ENCODE assay signal across 8 cellular contexts in genomic region chr15:90901799-90902655, GRCh38. TPM values are rescaled to one million over a fixed set of nuclear protein-coding genes. Genes with fewer than 3 reads are reported as not detected.
DNase-seq lines count a peak whose midpoint lies in the region; ATAC-seq and TF ChIP-seq lines count a peak whose summit lies in the region.

No MANE protein-coding gene starts in this region.

- peak overlapping the region; percentile 78 to 90 (median 88) for H3K27ac Mint-ChIP-seq in CD14-positive monocyte
- peak overlapping the region; percentile 81 for H3K27ac Mint-ChIP-seq in activated CD4-positive, alpha-beta memory T cell treated with anti-CD3 and anti-CD28 coated beads, Interleukin-2, amount 10 ng/mL, durations not matched to agents 7 days and 5 days

- H3K36me3 Mint-ChIP-seq in CD14-positive monocyte, result peaks cover 23 to 29% of the 10 kb centered on the region in 2 donors
- peaks cover 27% of the 10 kb centered on the region for H3K36me3 Mint-ChIP-seq in activated CD4-positive, alpha-beta memory T cell treated with anti-CD3 and anti-CD28 coated beads, Interleukin-2, amount 10 ng/mL, durations not matched to agents 7 days and 5 days (ENCODE audit: low read depth)

- peak; percentile 83 for TF ChIP-seq CTCF in CD14-positive monocyte (IDR thresholded peaks at IDR 0.05)

- 10 to 11% methylated on average over 45 of the region's 45 CpGs for WGBS in ectodermal cell, 2 experiments

- peaks cover 31% of the 10 kb centered on the region for H3K4me1 Mint-ChIP-seq in CD14-positive monocyte
- peaks cover 40% of the 10 kb centered on the region for H3K4me1 Mint-ChIP-seq in activated CD4-positive, alpha-beta memory T cell treated with anti-CD3 and anti-CD28 coated beads, Interleukin-2, amount 10 ng/mL, durations not matched to agents 7 days and 5 days

- DNase-seq in CD14-positive monocyte (ENCODE audit: low spot score), result peak; percentile 73
- peak; percentile 46 for DNase-seq in NCI-H524 treated with DMSO at 0.1 percent for 48 hours (lab: John Stamatoyannopoulos, UW)
- peak; percentile 77 for DNase-seq in activated CD4-positive, alpha-beta memory T cell treated with anti-CD3 and anti-CD28 coated beads, Interleukin-2, amount 10 ng/mL, durations not matched to agents 7 days and 5 days
- DNase-seq in lung microvascular endothelial cell (ENCODE audit: low read depth in 2 of 2), result peak; percentile 82 to 83
- DNase-seq in stimulated activated CD4-positive, alpha-beta T cell treated with anti-CD3 and anti-CD28 coated beads, TNF-alpha, amount 100 ng/mL, for 48 hours (ENCODE audit: low read depth in 3 of 3), result peak; percentile 45 to 59 (median 47)

- H3K27me3 ChIP-seq in ectodermal cell (ENCODE audit: control insufficient read depth, insufficient read depth, low read length, poor library complexity, severe bottlenecking), result peaks cover 18% of the 10 kb centered on the region

- peaks cover 8% of the 10 kb centered on the region for H3K4me1 ChIP-seq in ectodermal cell (ENCODE audit: control insufficient read depth, insufficient read depth, low read length)

- POLR2A ChIA-PET in activated CD4-positive, alpha-beta memory T cell treated with anti-CD3 and anti-CD28 coated beads, Interleukin-2, amount 10 ng/mL, durations not matched to agents 7 days and 5 days (lab: Charles Lee), result interaction anchor here (0.5 to 7.1 kb wide), 31 partner anchors 8 to 363 kb away, joined by 3 to 211 read pairs (median 5); partner anchors contain the start of genes BLM, HDDC3, RCCD1 and UNC45A

- peaks cover 0 to 9% (median 7%) of the 10 kb centered on the region in 3 donors for H3K27me3 Mint-ChIP-seq in CD14-positive monocyte (ENCODE audit: low read depth in 3 of 3)
- H3K27me3 Mint-ChIP-seq in activated CD4-positive, alpha-beta memory T cell treated with anti-CD3 and anti-CD28 coated beads, Interleukin-2, amount 10 ng/mL, durations not matched to agents 7 days and 5 days, result no peaks in the 10 kb centered on the region

- no peaks in the 10 kb centered on the region for H3K9me3 Mint-ChIP-seq in CD14-positive monocyte
- no peaks in the 10 kb centered on the region for H3K9me3 Mint-ChIP-seq in activated CD4-positive, alpha-beta memory T cell treated with anti-CD3 and anti-CD28 coated beads, Interleukin-2, amount 10 ng/mL, durations not matched to agents 7 days and 5 days

- peak; percentile 72 for TF ChIP-seq POLR2A in GM19193 (IDR thresholded peaks at IDR 0.05; ENCODE audit: extremely low read depth, insufficient read depth, insufficient read length)

- H3K36me3 ChIP-seq in ectodermal cell (ENCODE audit: control insufficient read depth, insufficient read depth, low read length), result peaks cover 3% of the 10 kb centered on the region

- intact Hi-C loops in CD14-positive monocyte (cut with micrococcal nuclease), result loop anchor here in 1 of 2 donors (2.0 kb wide), 1 partner anchor 33 kb away; the partner anchor contains the start of gene UNC45A

- no peaks in the 10 kb centered on the region for H3K9me3 ChIP-seq in ectodermal cell (ENCODE audit: control insufficient read depth, low read length)

- CTCF ChIA-PET in activated CD4-positive, alpha-beta memory T cell treated with anti-CD3 and anti-CD28 coated beads, Interleukin-2, amount 10 ng/mL, durations not matched to agents 7 days and 5 days (lab: Charles Lee), result interaction anchor here (0.6 to 6.7 kb wide), 27 partner anchors 13 to 582 kb away, joined by 3 to 210 read pairs (median 3); partner anchors contain the start of genes HDDC3, RCCD1 and UNC45A

- peak overlapping the region; percentile 81 to 86 for H3K4me3 Mint-ChIP-seq in CD14-positive monocyte
- H3K4me3 Mint-ChIP-seq in activated CD4-positive, alpha-beta memory T cell treated with anti-CD3 and anti-CD28 coated beads, Interleukin-2, amount 10 ng/mL, durations not matched to agents 7 days and 5 days, result peak overlapping the region; percentile 80

- ATAC-seq in HG03378 (IDR thresholded peaks at IDR 0.05; ENCODE audit: unreplicated experiment), result peak; percentile 62

- peak overlapping the region; percentile 47 for H3K4me3 ChIP-seq in ectodermal cell (ENCODE audit: insufficient read depth, low read depth, low read length)

- H3K27ac ChIP-seq in ectodermal cell (ENCODE audit: insufficient read depth, low read depth, low read length, poor library complexity, severe bottlenecking), result no peak overlapping the region

RNA-seq across cellular contexts. Expression of gene MAN2A2, which starts 1.1 kb away (rescaled TPM):
- 1 to 10 TPM; 6.6 to 7.3 TPM for polyA plus RNA-seq in CD14-positive monocyte
- total RNA-seq in activated CD4-positive, alpha-beta memory T cell treated with anti-CD3 and anti-CD28 coated beads, Interleukin-2, amount 10 ng/mL, durations not matched to agents 7 days and 5 days, result 100 to 1,000 TPM; 132 to 133 TPM
- polyA plus RNA-seq in ectodermal cell (2013, experiment 1 of 4), result 32.3 TPM
- polyA plus RNA-seq in ectodermal cell (2013, experiment 2 of 4), result 32.5 TPM
- polyA plus RNA-seq in ectodermal cell (2013, experiment 3 of 4), result 31.3 TPM
- polyA plus RNA-seq in ectodermal cell (2013, experiment 4 of 4), result 31.2 TPM
- 16.8 and 28.8 TPM in 2 replicates for total RNA-seq in lung microvascular endothelial cell

RNA-seq across cellular contexts. Expression of gene FES, which starts 17.7 kb away (rescaled TPM):
- polyA plus RNA-seq in CD14-positive monocyte, result 100 to 1,000 TPM; 140 to 157 TPM
- total RNA-seq in activated CD4-positive, alpha-beta memory T cell treated with anti-CD3 and anti-CD28 coated beads, Interleukin-2, amount 10 ng/mL, durations not matched to agents 7 days and 5 days, result 10 to 100 TPM; 31.2 to 32.4 TPM
- 3.6 TPM for polyA plus RNA-seq in ectodermal cell (2013, experiment 1 of 4)
- 6.9 TPM for polyA plus RNA-seq in ectodermal cell (2013, experiment 2 of 4)
- polyA plus RNA-seq in ectodermal cell (2013, experiment 3 of 4), result 4.3 TPM
- polyA plus RNA-seq in ectodermal cell (2013, experiment 4 of 4), result 7.2 TPM
- 45.5 and 49.0 TPM in 2 replicates for total RNA-seq in lung microvascular endothelial cell

RNA-seq across cellular contexts. Expression of gene HDDC3, which starts 30.3 kb away (rescaled TPM):
- polyA plus RNA-seq in CD14-positive monocyte, result 10 to 100 TPM; 14.8 to 19.7 TPM
- 10 to 100 TPM; 37.6 to 41.7 TPM for total RNA-seq in activated CD4-positive, alpha-beta memory T cell treated with anti-CD3 and anti-CD28 coated beads, Interleukin-2, amount 10 ng/mL, durations not matched to agents 7 days and 5 days
- polyA plus RNA-seq in ectodermal cell (2013, experiment 1 of 4), result 17.9 TPM
- 14.7 TPM for polyA plus RNA-seq in ectodermal cell (2013, experiment 2 of 4)
- polyA plus RNA-seq in ectodermal cell (2013, experiment 3 of 4), result 15.2 TPM
- polyA plus RNA-seq in ectodermal cell (2013, experiment 4 of 4), result 16.6 TPM
- 8.1 and 9.2 TPM in 2 replicates for total RNA-seq in lung microvascular endothelial cell

RNA-seq across cellular contexts. Expression of gene UNC45A, which starts 33.1 kb away (rescaled TPM):
- 10 to 100 TPM; 30.4 to 42.6 TPM for polyA plus RNA-seq in CD14-positive monocyte
- total RNA-seq in activated CD4-positive, alpha-beta memory T cell treated with anti-CD3 and anti-CD28 coated beads, Interleukin-2, amount 10 ng/mL, durations not matched to agents 7 days and 5 days, result 10 to 100 TPM; 71.3 to 75.2 TPM
- polyA plus RNA-seq in ectodermal cell (2013, experiment 1 of 4), result 72.6 TPM
- 79.2 TPM for polyA plus RNA-seq in ectodermal cell (2013, experiment 2 of 4)
- 58.1 TPM for polyA plus RNA-seq in ectodermal cell (2013, experiment 3 of 4)
- 60.6 TPM for polyA plus RNA-seq in ectodermal cell (2013, experiment 4 of 4)
- total RNA-seq in lung microvascular endothelial cell, result 80.9 and 93.1 TPM in 2 replicates

RNA-seq across cellular contexts. Expression of gene FURIN, which starts 33.6 kb away (rescaled TPM):
- 10 to 100 TPM in 1 of 2 donors, 1 to 10 TPM in 1; 6.5 to 14.3 TPM for polyA plus RNA-seq in CD14-positive monocyte
- 100 to 1,000 TPM; 550 to 553 TPM for total RNA-seq in activated CD4-positive, alpha-beta memory T cell treated with anti-CD3 and anti-CD28 coated beads, Interleukin-2, amount 10 ng/mL, durations not matched to agents 7 days and 5 days
- 16.2 TPM for polyA plus RNA-seq in ectodermal cell (2013, experiment 1 of 4)
- polyA plus RNA-seq in ectodermal cell (2013, experiment 2 of 4), result 17.4 TPM
- polyA plus RNA-seq in ectodermal cell (2013, experiment 3 of 4), result 14.6 TPM
- 15.5 TPM for polyA plus RNA-seq in ectodermal cell (2013, experiment 4 of 4)
- 47.9 and 56.0 TPM in 2 replicates for total RNA-seq in lung microvascular endothelial cell
